9 cellular contexts compared by ENCODE assay signal in the genomic region with DNA sequence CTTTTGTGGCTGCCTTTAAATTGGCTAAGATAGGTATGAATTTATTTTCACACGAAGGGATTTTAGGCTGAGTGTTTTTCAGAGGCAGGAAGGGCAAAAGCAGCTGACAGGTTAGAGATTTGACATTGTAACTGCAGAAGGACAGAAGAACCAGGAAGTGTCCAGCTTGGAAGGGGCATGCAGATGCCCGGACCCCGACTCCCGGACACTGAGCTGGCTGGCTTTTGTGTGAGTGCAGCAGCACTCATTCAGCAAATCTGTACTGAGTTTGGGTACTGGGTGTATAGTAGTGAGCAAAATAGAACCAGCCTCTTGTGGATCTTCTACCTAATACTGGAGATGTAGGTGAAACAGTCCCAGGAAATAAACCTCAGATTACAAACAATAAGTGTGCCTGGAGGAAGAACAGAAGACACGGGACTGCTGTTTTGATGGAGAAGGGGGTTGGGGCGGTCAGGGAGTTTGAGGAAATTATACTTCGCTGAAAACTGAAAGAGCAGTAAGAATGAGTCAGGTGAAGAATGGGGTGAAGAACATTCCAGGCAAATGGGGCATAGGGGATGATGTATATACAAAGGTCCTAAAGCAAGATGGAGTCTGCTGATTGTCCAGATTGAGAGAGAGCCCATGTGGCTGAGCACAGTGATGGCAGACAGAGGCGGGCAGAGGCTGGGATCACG.
DNase-seq lines count a peak whose midpoint lies in the region; ATAC-seq and TF ChIP-seq lines count a peak whose summit lies in the region.
"Had no signal": no experiment of that assay in that cellular context is flagged by ENCODE, and none has a peak within 500 bp of the region (broad histone marks: within the 10 kb centered on the region; RNA-seq: fewer than 3 reads in every experiment).

No MANE protein-coding gene starts in this region.

- ATAC-seq in activated naive CD8-positive, alpha-beta T cell treated with anti-CD3 and anti-CD28 coated beads, Interleukin-2, amount 50 U/mL, for 24 hours, result no peak
- ATAC-seq in lung (ENCODE audit: insufficient read depth, low FRiP score), result no peak

- no peaks in the 10 kb centered on the region for H3K9me3 Mint-ChIP-seq in activated CD4-positive, alpha-beta T cell treated with anti-CD3 and anti-CD28 coated beads, Interleukin-2, amount 10 ng/mL, durations not matched to agents 24 days and 14 days
- no peaks in the 10 kb centered on the region for H3K9me3 Mint-ChIP-seq in activated naive CD8-positive, alpha-beta T cell treated with anti-CD3 and anti-CD28 coated beads, Interleukin-2, amount 50 U/mL, for 24 hours

- no peaks in the 10 kb centered on the region for H3K27me3 ChIP-seq in lung (ENCODE audit: control insufficient read depth, insufficient read depth)

- intact Hi-C loops in activated CD4-positive, alpha-beta T cell treated with anti-CD3 and anti-CD28 coated beads, Interleukin-2, amount 10 ng/mL, durations not matched to agents 24 days and 14 days (cut with micrococcal nuclease), result no loop called here

- no peaks in the 10 kb centered on the region for H3K36me3 Mint-ChIP-seq in activated CD4-positive, alpha-beta T cell treated with anti-CD3 and anti-CD28 coated beads, Interleukin-2, amount 10 ng/mL, durations not matched to agents 24 days and 14 days (ENCODE audit: low read depth)
- no peaks in the 10 kb centered on the region for H3K36me3 Mint-ChIP-seq in activated naive CD8-positive, alpha-beta T cell treated with anti-CD3 and anti-CD28 coated beads, Interleukin-2, amount 50 U/mL, for 24 hours (ENCODE audit: low read depth)

- no peak for DNase-seq in activated CD4-positive, alpha-beta T cell treated with anti-CD3 and anti-CD28 coated beads, Interleukin-2, amount 10 ng/mL, durations not matched to agents 24 days and 14 days
- DNase-seq in activated CD4-positive, alpha-beta T cell treated with anti-CD3 and anti-CD28 coated beads for 1 hour, result no peak
- no peak for DNase-seq in activated naive CD8-positive, alpha-beta T cell treated with anti-CD3 and anti-CD28 coated beads, Interleukin-2, amount 50 U/mL, for 24 hours
- DNase-seq in lung (ENCODE audit: low spot score), result no peak
- no peak for DNase-seq in SK-N-DZ (ENCODE audit: low spot score)
- DNase-seq in NCI-H2196 treated with DMSO at 0.1 percent for 48 hours (lab: John Stamatoyannopoulos, UW; ENCODE audit: unreplicated experiment), result no peak
- DNase-seq in GDM1 (lab: John Stamatoyannopoulos, UW), result no peak

- H3K4me1 Mint-ChIP-seq in activated CD4-positive, alpha-beta T cell treated with anti-CD3 and anti-CD28 coated beads, Interleukin-2, amount 10 ng/mL, durations not matched to agents 24 days and 14 days, result peaks cover 27% of the 10 kb centered on the region
- peaks cover 37% of the 10 kb centered on the region for H3K4me1 Mint-ChIP-seq in activated naive CD8-positive, alpha-beta T cell treated with anti-CD3 and anti-CD28 coated beads, Interleukin-2, amount 50 U/mL, for 24 hours

- H3K36me3 ChIP-seq in lung (ENCODE audit: control insufficient read depth in 2 of 2, insufficient read depth in 2 of 2, low read length in 2 of 2), result no peaks in the 10 kb centered on the region

- peak overlapping the region; percentile 43 for H3K27ac Mint-ChIP-seq in activated CD4-positive, alpha-beta T cell treated with anti-CD3 and anti-CD28 coated beads, Interleukin-2, amount 10 ng/mL, durations not matched to agents 24 days and 14 days
- H3K27ac Mint-ChIP-seq in activated naive CD8-positive, alpha-beta T cell treated with anti-CD3 and anti-CD28 coated beads, Interleukin-2, amount 50 U/mL, for 24 hours, result peak overlapping the region; percentile 52
- H3K27ac Mint-ChIP-seq: B cell had no signal

- peaks cover 0 to 2% of the 10 kb centered on the region in 2 donors for H3K9me3 ChIP-seq in lung (ENCODE audit: control insufficient read depth in 2 of 2, insufficient read depth in 1 of 2, low read length in 1 of 2)

- WGBS in lung, 2 donors, result 36 to 38% methylated on average over 9 of the region's 9 CpGs

- no peak for TF ChIP-seq CTCF in lung (IDR thresholded peaks at IDR 0.05; ENCODE audit: control extremely low read depth, extremely low read depth)

- peaks cover 50% of the 10 kb centered on the region for H3K27me3 Mint-ChIP-seq in activated CD4-positive, alpha-beta T cell treated with anti-CD3 and anti-CD28 coated beads, Interleukin-2, amount 10 ng/mL, durations not matched to agents 24 days and 14 days
- peaks cover 41% of the 10 kb centered on the region for H3K27me3 Mint-ChIP-seq in activated naive CD8-positive, alpha-beta T cell treated with anti-CD3 and anti-CD28 coated beads, Interleukin-2, amount 50 U/mL, for 24 hours
- H3K27me3 Mint-ChIP-seq: B cell had no signal

- H3K27ac ChIP-seq in lung (ENCODE audit: low read depth in 1 of 2, low read length in 1 of 2) (peak overlapping the region; percentile 52 to 65), temporal lobe (ENCODE audit: low read depth, low read length) (peak overlapping the region; percentile 99)

- H3K4me3 Mint-ChIP-seq in activated CD4-positive, alpha-beta T cell treated with anti-CD3 and anti-CD28 coated beads, Interleukin-2, amount 10 ng/mL, durations not matched to agents 24 days and 14 days, result peak overlapping the region; percentile 77
- no peak overlapping the region for H3K4me3 Mint-ChIP-seq in activated naive CD8-positive, alpha-beta T cell treated with anti-CD3 and anti-CD28 coated beads, Interleukin-2, amount 50 U/mL, for 24 hours
- H3K4me3 Mint-ChIP-seq: B cell had no signal

- H3K4me1 ChIP-seq in lung (ENCODE audit: control insufficient read depth in 2 of 2, insufficient read depth in 2 of 2, low read length in 2 of 2), result peaks cover 7 to 33% of the 10 kb centered on the region in 2 donors

- H3K4me3 ChIP-seq in lung, result no peak overlapping the region
